11 cellular contexts compared by ENCODE assay signal in the genomic region with DNA sequence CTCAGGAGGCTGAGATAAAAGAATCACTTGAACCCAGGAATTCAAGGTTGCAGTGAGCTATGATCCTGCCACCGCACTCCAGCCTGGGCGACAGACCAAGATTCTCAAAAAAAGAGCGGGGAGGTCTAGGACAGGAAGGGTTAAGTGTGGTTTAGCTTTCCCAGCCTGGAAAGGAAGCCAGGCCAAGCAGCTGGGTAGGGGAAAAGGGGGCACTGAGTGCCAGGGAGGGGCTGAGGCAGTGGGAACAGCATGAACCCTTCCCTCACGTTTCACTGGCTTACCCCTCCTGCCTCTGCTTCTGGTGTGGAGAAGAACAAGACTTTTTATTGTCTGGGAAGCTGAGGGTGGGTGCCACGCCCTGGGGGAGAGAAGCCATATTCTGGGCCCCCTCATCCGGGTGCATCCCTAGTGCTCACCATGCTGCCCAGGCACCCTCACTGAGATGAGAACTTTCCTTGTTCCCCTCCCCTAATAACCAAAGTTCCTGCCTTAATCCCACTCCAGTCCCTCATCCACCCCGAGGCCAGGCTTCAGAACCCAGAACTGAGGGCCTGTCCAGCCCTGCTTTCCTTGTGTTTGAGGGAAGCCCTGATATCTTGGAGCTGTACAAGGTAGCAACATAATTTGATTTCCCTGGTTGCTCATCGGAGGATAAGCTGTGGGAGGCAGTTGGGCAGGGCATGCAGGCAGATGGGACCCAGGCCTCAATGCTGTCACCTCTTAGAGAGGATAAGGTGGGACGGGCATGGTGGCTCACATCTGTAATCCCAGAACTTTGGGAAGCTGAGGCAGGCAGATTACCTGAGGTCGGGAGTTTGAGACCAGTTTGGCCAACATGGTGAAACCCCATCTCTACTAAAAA. TPM values are rescaled to one million over a fixed set of nuclear protein-coding genes. Genes with fewer than 3 reads are reported as not detected.
DNase-seq lines count a peak whose midpoint lies in the region; TF ChIP-seq lines count a peak whose summit lies in the region.
"Had no signal": no experiment of that assay in that cellular context is flagged by ENCODE, and none has a peak within 500 bp of the region (broad histone marks: within the 10 kb centered on the region; RNA-seq: fewer than 3 reads in every experiment).

No MANE protein-coding gene starts in this region.

- TF ChIP-seq POLR2A in stomach (IDR thresholded peaks at IDR 0.05) = no peak

- CTCF ChIA-PET in HEK293 (lab: Yijun Ruan, JAX) = interaction anchor here (0.6 to 25.6 kb wide), 6 partner anchors 13 to 207 kb away, joined by 3 to 1029 read pairs (median 8); no protein-coding TSS in a partner anchor
- CTCF ChIA-PET in activated CD4-positive, alpha-beta T cell treated with anti-CD3 and anti-CD28 coated beads, Interleukin-2, amount 10 ng/mL, durations not matched to agents 7 days and 5 days (lab: Charles Lee) = interaction anchor here (0.6 to 25.5 kb wide), 7 partner anchors 12 to 254 kb away, joined by 3 to 645 read pairs (median 3); no protein-coding TSS in a partner anchor

- no peak overlapping the region for H3K27ac ChIP-seq in HEK293 (ENCODE audit: extremely low read depth, low read depth, low read length)
- H3K27ac ChIP-seq in layer of hippocampus (ENCODE audit: low read depth, low read length) = peak overlapping the region; percentile 57
- peak overlapping the region; percentile 13 to 99 (median 93) for H3K27ac ChIP-seq in stomach

- H3K9me3 ChIP-seq in HEK293 (ENCODE audit: control insufficient read depth, insufficient read depth, low read depth, low read length) = no peaks in the 10 kb centered on the region
- H3K9me3 ChIP-seq in stomach = no peaks in the 10 kb centered on the region

- DNase-seq in activated T-helper 2 cell treated with anti-CD3 and anti-CD28 coated beads, Interferon-gamma antibody, Interleukin-2, Interleukin-4, amounts not matched to agents 10 μg/mL and 5 μg/mL and 100 μg/mL, durations not matched to agents 14 hours and 24 hours and 36 hours (ENCODE audit: low spot score) = no peak
- DNase-seq in stomach (no peak), mesenteric fat pad (ENCODE audit: low spot score) (no peak), T-helper 1 cell (no peak)
- no peak for DNase-seq in activated CD4-positive, alpha-beta T cell treated with anti-CD3 and anti-CD28 coated beads, Interleukin-2, amount 10 ng/mL, durations not matched to agents 7 days and 5 days
- DNase-seq in activated CD4-positive, alpha-beta T cell treated with anti-CD3 and anti-CD28 coated beads for 4 hours = no peak
- DNase-seq: DMS153, NCI-H510A had no signal

- no peak overlapping the region for H3K4me3 Mint-ChIP-seq in activated T-helper 2 cell treated with anti-CD3 and anti-CD28 coated beads, Interferon-gamma antibody, Interleukin-2, Interleukin-4, amounts not matched to agents 10 μg/mL and 5 μg/mL and 100 μg/mL, durations not matched to agents 14 hours and 24 hours and 36 hours (ENCODE audit: low read depth)
- H3K4me3 Mint-ChIP-seq in activated CD4-positive, alpha-beta T cell treated with anti-CD3 and anti-CD28 coated beads, Interleukin-2, amount 10 ng/mL, durations not matched to agents 7 days and 5 days = no peak overlapping the region

- H3K4me3 ChIP-seq in HEK293 (ENCODE audit: low read depth, low read length) = no peak overlapping the region
- H3K4me3 ChIP-seq in stomach = no peak overlapping the region

- peaks cover 15% of the 10 kb centered on the region for H3K36me3 Mint-ChIP-seq in activated T-helper 2 cell treated with anti-CD3 and anti-CD28 coated beads, Interferon-gamma antibody, Interleukin-2, Interleukin-4, amounts not matched to agents 10 μg/mL and 5 μg/mL and 100 μg/mL, durations not matched to agents 14 hours and 24 hours and 36 hours (ENCODE audit: low read depth)
- H3K36me3 Mint-ChIP-seq in activated CD4-positive, alpha-beta T cell treated with anti-CD3 and anti-CD28 coated beads, Interleukin-2, amount 10 ng/mL, durations not matched to agents 7 days and 5 days (ENCODE audit: low read depth) = no peaks in the 10 kb centered on the region

- H3K9me3 Mint-ChIP-seq in activated T-helper 2 cell treated with anti-CD3 and anti-CD28 coated beads, Interferon-gamma antibody, Interleukin-2, Interleukin-4, amounts not matched to agents 10 μg/mL and 5 μg/mL and 100 μg/mL, durations not matched to agents 14 hours and 24 hours and 36 hours = no peaks in the 10 kb centered on the region
- no peaks in the 10 kb centered on the region for H3K9me3 Mint-ChIP-seq in activated CD4-positive, alpha-beta T cell treated with anti-CD3 and anti-CD28 coated beads, Interleukin-2, amount 10 ng/mL, durations not matched to agents 7 days and 5 days

- WGBS in stomach, 5 donors = 62 to 72% (median 65%) methylated on average over 10 of the region's 10 CpGs

- peak; percentile 42 for TF ChIP-seq EP300 in stomach (IDR thresholded peaks at IDR 0.05)

- H3K36me3 ChIP-seq in HEK293 (ENCODE audit: control insufficient read depth in 2 of 2, insufficient read depth in 1 of 2, low read length in 2 of 2) (no peaks in the 10 kb centered on the region; a peak in 1 of 3 replicates), stomach (peaks cover 0 to 3% (median 0%) of the 10 kb centered on the region in 4 donors)

- peaks cover 1% of the 10 kb centered on the region for H3K27me3 Mint-ChIP-seq in activated T-helper 2 cell treated with anti-CD3 and anti-CD28 coated beads, Interferon-gamma antibody, Interleukin-2, Interleukin-4, amounts not matched to agents 10 μg/mL and 5 μg/mL and 100 μg/mL, durations not matched to agents 14 hours and 24 hours and 36 hours (ENCODE audit: low read depth)
- H3K27me3 Mint-ChIP-seq in activated CD4-positive, alpha-beta T cell treated with anti-CD3 and anti-CD28 coated beads, Interleukin-2, amount 10 ng/mL, durations not matched to agents 7 days and 5 days = peaks cover 43% of the 10 kb centered on the region

- H3K27me3 ChIP-seq in layer of hippocampus (ENCODE audit: control insufficient read depth, insufficient read depth, low read length) (no peaks in the 10 kb centered on the region), stomach (no peaks in the 10 kb centered on the region)

- H3K4me1 Mint-ChIP-seq in activated T-helper 2 cell treated with anti-CD3 and anti-CD28 coated beads, Interferon-gamma antibody, Interleukin-2, Interleukin-4, amounts not matched to agents 10 μg/mL and 5 μg/mL and 100 μg/mL, durations not matched to agents 14 hours and 24 hours and 36 hours (ENCODE audit: low read depth) = peaks cover 36% of the 10 kb centered on the region
- H3K4me1 Mint-ChIP-seq in activated CD4-positive, alpha-beta T cell treated with anti-CD3 and anti-CD28 coated beads, Interleukin-2, amount 10 ng/mL, durations not matched to agents 7 days and 5 days = peaks cover 27% of the 10 kb centered on the region

- intact Hi-C loops in activated T-helper 2 cell treated with anti-CD3 and anti-CD28 coated beads, Interferon-gamma antibody, Interleukin-2, Interleukin-4, amounts not matched to agents 10 μg/mL and 5 μg/mL and 100 μg/mL, durations not matched to agents 14 hours and 24 hours and 36 hours (cut with micrococcal nuclease) = no loop called here
- intact Hi-C loops in stomach (cut with DNase I; ENCODE audit: low total_unique reads) = no loop called here

- H3K4me1 ChIP-seq in HEK293 (ENCODE audit: control insufficient read depth, insufficient read depth, low read length) (peaks cover 4% of the 10 kb centered on the region), stomach (peaks cover 21 to 61% (median 32%) of the 10 kb centered on the region in 4 donors)

- POLR2A ChIA-PET in HEK293 (lab: Yijun Ruan, JAX) = interaction anchor here (1.3 to 5.5 kb wide), 4 partner anchors 10 to 100 kb away, joined by 3 to 63 read pairs (median 32); a partner anchor contains a TSS
- POLR2A ChIA-PET in activated CD4-positive, alpha-beta T cell treated with anti-CD3 and anti-CD28 coated beads, Interleukin-2, amount 10 ng/mL, durations not matched to agents 7 days and 5 days (lab: Charles Lee) = no interaction called here

- peak overlapping the region; percentile 40 for H3K27ac Mint-ChIP-seq in activated T-helper 2 cell treated with anti-CD3 and anti-CD28 coated beads, Interferon-gamma antibody, Interleukin-2, Interleukin-4, amounts not matched to agents 10 μg/mL and 5 μg/mL and 100 μg/mL, durations not matched to agents 14 hours and 24 hours and 36 hours
- H3K27ac Mint-ChIP-seq in activated CD4-positive, alpha-beta T cell treated with anti-CD3 and anti-CD28 coated beads, Interleukin-2, amount 10 ng/mL, durations not matched to agents 7 days and 5 days = no peak overlapping the region

- TF ChIP-seq CTCF in HEK293 (tag by site-specific recombination; IDR thresholded peaks at IDR 0.05) (no peak), stomach (IDR thresholded peaks at IDR 0.05) (no peak)

RNA-seq across cellular contexts. Expression of a gene that starts 2.0 kb away (rescaled TPM):
- 246 and 247 TPM in 2 replicates for total RNA-seq in activated T-helper 2 cell treated with anti-CD3 and anti-CD28 coated beads, Interferon-gamma antibody, Interleukin-2, Interleukin-4, amounts not matched to agents 10 μg/mL and 5 μg/mL and 100 μg/mL, durations not matched to agents 14 hours and 24 hours and 36 hours
- total RNA-seq in stomach = 100 to 1,000 TPM in 4 of 5 donors, 10 to 100 TPM in 1; 53.1 to 630 (median 318) TPM
- 100 to 1,000 TPM; 108 to 201 (median 132) TPM for polyA plus RNA-seq in stomach
- total RNA-seq in mesenteric fat pad = 901 TPM
- total RNA-seq in activated CD4-positive, alpha-beta T cell treated with anti-CD3 and anti-CD28 coated beads, Interleukin-2, amount 10 ng/mL, durations not matched to agents 7 days and 5 days = 10 to 100 TPM; 38.3 to 43.5 TPM

RNA-seq across cellular contexts. Expression of a gene that starts 30.2 kb away (rescaled TPM):
- 1.2 and 1.6 TPM in 2 replicates for total RNA-seq in activated T-helper 2 cell treated with anti-CD3 and anti-CD28 coated beads, Interferon-gamma antibody, Interleukin-2, Interleukin-4, amounts not matched to agents 10 μg/mL and 5 μg/mL and 100 μg/mL, durations not matched to agents 14 hours and 24 hours and 36 hours
- total RNA-seq in stomach (10 to 100 TPM in 1 of 5 donors, 1 to 10 TPM in 2, not detected in 2; 1.5 to 11.0 (median 1.6) TPM), mesenteric fat pad (0.58 TPM)
- polyA plus RNA-seq in stomach = 1 to 10 TPM in 1 of 3 donors, under 1 TPM in 1, not detected in 1; 0.25 to 1.1 TPM
- total RNA-seq in activated CD4-positive, alpha-beta T cell treated with anti-CD3 and anti-CD28 coated beads, Interleukin-2, amount 10 ng/mL, durations not matched to agents 7 days and 5 days = under 1 TPM; 0.02 to 0.05 TPM

RNA-seq across cellular contexts. Expression of a gene that starts 40.9 kb away (rescaled TPM):
- total RNA-seq in activated T-helper 2 cell treated with anti-CD3 and anti-CD28 coated beads, Interferon-gamma antibody, Interleukin-2, Interleukin-4, amounts not matched to agents 10 μg/mL and 5 μg/mL and 100 μg/mL, durations not matched to agents 14 hours and 24 hours and 36 hours = 128 and 132 TPM in 2 replicates
- total RNA-seq in stomach (10 to 100 TPM in 2 of 5 donors, 1 to 10 TPM in 3; 2.6 to 23.3 (median 8.5) TPM), mesenteric fat pad (31.9 TPM)
- polyA plus RNA-seq in stomach = 10 to 100 TPM in 1 of 3 donors, 1 to 10 TPM in 2; 4.1 to 13.9 (median 4.7) TPM
- total RNA-seq in activated CD4-positive, alpha-beta T cell treated with anti-CD3 and anti-CD28 coated beads, Interleukin-2, amount 10 ng/mL, durations not matched to agents 7 days and 5 days = 10 to 100 TPM; 35.3 to 37.8 TPM

RNA-seq across cellular contexts. Expression of a gene that starts 51.5 kb away (rescaled TPM):
- total RNA-seq in activated T-helper 2 cell treated with anti-CD3 and anti-CD28 coated beads, Interferon-gamma antibody, Interleukin-2, Interleukin-4, amounts not matched to agents 10 μg/mL and 5 μg/mL and 100 μg/mL, durations not matched to agents 14 hours and 24 hours and 36 hours = 0.18 and 0.21 TPM in 2 replicates
- total RNA-seq in stomach = 100 to 1,000 TPM in 3 of 5 donors, 10 to 100 TPM in 2; 36.7 to 249 (median 216) TPM
- 100 to 1,000 TPM; 126 to 267 (median 168) TPM for polyA plus RNA-seq in stomach
- total RNA-seq in mesenteric fat pad = not detected
- under 1 TPM in 1 of 2 experiments, not detected in 1; 0.50 TPM for total RNA-seq in activated CD4-positive, alpha-beta T cell treated with anti-CD3 and anti-CD28 coated beads, Interleukin-2, amount 10 ng/mL, durations not matched to agents 7 days and 5 days
- total RNA-seq: endothelial cell of umbilical vein had no signal
- polyA plus RNA-seq: endothelial cell of umbilical vein had no signal

RNA-seq across cellular contexts. Expression of a gene that starts 57.9 kb away (rescaled TPM):
- 71.0 and 72.5 TPM in 2 replicates for total RNA-seq in activated T-helper 2 cell treated with anti-CD3 and anti-CD28 coated beads, Interferon-gamma antibody, Interleukin-2, Interleukin-4, amounts not matched to agents 10 μg/mL and 5 μg/mL and 100 μg/mL, durations not matched to agents 14 hours and 24 hours and 36 hours
- total RNA-seq in stomach (10 to 100 TPM in 3 of 5 donors, 1 to 10 TPM in 1, not detected in 1; 7.0 to 40.6 (median 21.4) TPM), mesenteric fat pad (65.5 TPM)
- 100 to 1,000 TPM; 123 to 170 (median 158) TPM for polyA plus RNA-seq in stomach
- 10 to 100 TPM; 41.3 to 61.0 TPM for total RNA-seq in activated CD4-positive, alpha-beta T cell treated with anti-CD3 and anti-CD28 coated beads, Interleukin-2, amount 10 ng/mL, durations not matched to agents 7 days and 5 days
